15 cellular contexts compared by ENCODE assay signal in the genomic region with DNA sequence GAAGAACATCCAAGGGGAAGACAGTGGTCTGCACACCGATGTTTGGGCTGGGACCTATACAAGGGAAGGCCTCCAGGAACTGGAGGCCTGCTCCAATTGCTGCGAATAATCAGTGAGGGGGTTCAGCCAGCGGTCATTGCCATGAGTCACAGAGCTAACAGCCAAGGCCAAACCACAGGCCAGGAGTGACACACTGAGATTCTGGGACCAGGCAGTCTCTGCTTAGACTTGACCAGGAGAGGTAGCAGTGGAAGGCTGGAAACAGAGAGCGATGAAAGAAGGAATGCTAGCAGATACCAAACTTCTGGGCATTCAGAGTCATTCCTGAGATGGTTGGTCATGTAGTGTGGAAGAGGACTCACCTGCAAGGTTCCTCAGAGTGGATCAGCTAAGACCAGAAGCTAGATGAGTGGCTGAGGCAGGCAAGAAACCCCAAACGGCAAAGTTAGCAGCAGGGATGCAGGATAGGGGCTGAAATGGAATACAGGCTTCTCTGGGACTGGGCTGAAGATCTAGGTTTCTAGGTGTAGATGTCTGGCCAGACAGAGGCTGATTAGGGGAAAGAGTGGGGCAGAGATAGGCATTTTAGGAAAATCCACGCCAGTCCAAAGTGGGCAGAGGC. TPM values are rescaled to one million over a fixed set of nuclear protein-coding genes. Genes with fewer than 3 reads are reported as not detected.
A peak's percentile ranks its signal among the peaks of the same experiment; 100 is the strongest.
DNase-seq lines count a peak whose midpoint lies in the region; ATAC-seq and TF ChIP-seq lines count a peak whose summit lies in the region.
"Had no signal": no experiment of that assay in that cellular context is flagged by ENCODE, and none has a peak within 500 bp of the region (broad histone marks: within the 10 kb centered on the region; RNA-seq: fewer than 3 reads in every experiment).

No MANE protein-coding gene starts in this region.

- H3K4me1 ChIP-seq in colonic mucosa = no peaks in the 10 kb centered on the region
- H3K4me1 ChIP-seq: BLaER1 treated with 17β-estradiol and CSF1 and Interleukin-3, amounts not matched to agents 10 nM and 100 nM; right lobe of liver had no signal

- H3K9ac ChIP-seq in colonic mucosa (ENCODE audit: low read depth in 2 of 2, low read length in 2 of 2) = no peak overlapping the region
- H3K9ac ChIP-seq: BLaER1 treated with 17β-estradiol and CSF1 and Interleukin-3, amounts not matched to agents 10 nM and 100 nM had no signal

- DNase-seq in AG09309 (ENCODE audit: low read depth) (peak; percentile 45), NCI-H226 (peak; percentile 33), colonic mucosa (peak; percentile 25), non-pigmented ciliary epithelial cell (ENCODE audit: low read depth) (peak; percentile 86), D341Med (ENCODE audit: low spot score) (no peak), KG1 (lab: John Stamatoyannopoulos, UW) (no peak)
- no peak for DNase-seq in stimulated activated CD4-positive, alpha-beta T cell treated with anti-CD3 and anti-CD28 coated beads, Interleukin-4, amount 100 ng/mL, for 1 hour
- DNase-seq: activated effector memory CD4-positive, alpha-beta T cell treated with anti-CD3 and anti-CD28 coated beads, Interleukin-2, amount 50 U/mL, for 16 hours; NCI-H1436 treated with DMSO at 0.1 percent for 48 hours; right lobe of liver had no signal

- H3K27ac ChIP-seq in colonic mucosa = no peak overlapping the region
- H3K27ac ChIP-seq: BLaER1 treated with 17β-estradiol and CSF1 and Interleukin-3, amounts not matched to agents 10 nM and 100 nM; right lobe of liver had no signal

- ATAC-seq in HG03457 (IDR thresholded peaks at IDR 0.05; ENCODE audit: unreplicated experiment) = no peak
- ATAC-seq: GM12878, WTC11 had no signal

- intact Hi-C loops in colonic mucosa (cut with DNase I) = no loop called here

- TF ChIP-seq CTCF in AG09309 (IDR thresholded peaks at IDR 0.05; ENCODE audit: control insufficient read depth, insufficient read depth, low read depth, low read length, missing control alignments) (no peak), colonic mucosa (IDR thresholded peaks at IDR 0.05) (no peak)

- no peak overlapping the region for H3K4me3 ChIP-seq in AG09309 (ENCODE audit: control insufficient read depth, low read depth, low read length)
- no peak overlapping the region for H3K4me3 ChIP-seq in colonic mucosa
- H3K4me3 ChIP-seq: BLaER1 treated with 17β-estradiol and CSF1 and Interleukin-3, amounts not matched to agents 10 nM and 100 nM; GM12878; right lobe of liver had no signal

- no peaks in the 10 kb centered on the region for H3K36me3 ChIP-seq in colonic mucosa
- H3K36me3 ChIP-seq: BLaER1 treated with 17β-estradiol and CSF1 and Interleukin-3, amounts not matched to agents 10 nM and 100 nM; right lobe of liver had no signal

- no peaks in the 10 kb centered on the region for H3K27me3 ChIP-seq in colonic mucosa
- H3K27me3 ChIP-seq: right lobe of liver had no signal

- no peaks in the 10 kb centered on the region for H3K9me3 ChIP-seq in colonic mucosa
- H3K9me3 ChIP-seq: BLaER1 treated with 17β-estradiol and CSF1 and Interleukin-3, amounts not matched to agents 10 nM and 100 nM; right lobe of liver had no signal

RNA-seq across cellular contexts. Expression of a gene that starts 54.7 kb away (rescaled TPM):
- not detected for total RNA-seq in colonic mucosa
- total RNA-seq: GM12878, liver, right lobe of liver, WTC11 had no signal

Comparison
In these comparisons a context has a peak if more than half of its experiments do, and no peak if none do; other contexts are left out.
1. DNase-seq: peak in AG09309 (single experiment), NCI-H226 (single experiment), colonic mucosa (single experiment) and non-pigmented ciliary epithelial cell (single experiment); none in D341Med (single experiment), KG1 (single experiment) and stimulated activated CD4-positive, alpha-beta T cell treated with anti-CD3 and anti-CD28 coated beads, Interleukin-4, amount 100 ng/mL, for 1 hour (single experiment).